ENCODE assay signal across 10 cellular contexts in the genomic region with DNA sequence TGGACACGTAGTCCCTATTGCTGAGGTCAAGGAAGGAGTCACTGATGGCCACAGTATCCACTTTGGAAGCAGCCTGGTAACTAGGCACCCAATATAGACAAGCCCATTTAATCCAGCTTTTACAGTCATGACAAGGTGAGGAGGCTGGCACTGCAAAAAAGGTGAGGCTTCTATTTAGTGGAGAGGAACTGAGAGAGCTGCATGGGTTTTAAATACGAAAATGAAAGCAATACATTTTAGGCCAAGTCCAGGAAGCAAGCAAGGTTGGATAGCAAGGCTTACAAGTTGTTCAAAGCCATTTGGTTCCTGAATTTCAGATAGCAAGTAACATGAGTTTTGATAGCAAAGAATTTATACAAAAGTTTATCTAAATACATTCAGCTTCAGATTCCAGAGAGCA.
DNase-seq lines count a peak whose midpoint lies in the region; ATAC-seq and TF ChIP-seq lines count a peak whose summit lies in the region.
"Had no signal": no experiment of that assay in that cellular context is flagged by ENCODE, and none has a peak within 500 bp of the region (broad histone marks: within the 10 kb centered on the region; RNA-seq: fewer than 3 reads in every experiment).

No MANE protein-coding gene starts in this region.

- CTCF ChIA-PET in CD8-positive, alpha-beta memory T cell (lab: Charles Lee), result no interaction called here

- no peaks in the 10 kb centered on the region for H3K9me3 Mint-ChIP-seq in CD8-positive, alpha-beta memory T cell
- H3K9me3 Mint-ChIP-seq: neural progenitor cell had no signal

- POLR2A ChIA-PET in CD8-positive, alpha-beta memory T cell (lab: Charles Lee), result no interaction called here

- H3K27me3 ChIP-seq in CD8-positive, alpha-beta memory T cell (ENCODE audit: insufficient read depth, low read length, poor library complexity, severe bottlenecking), result no peaks in the 10 kb centered on the region
- no peaks in the 10 kb centered on the region for H3K27me3 ChIP-seq in vagina

- no peaks in the 10 kb centered on the region for H3K36me3 ChIP-seq in CD8-positive, alpha-beta memory T cell (ENCODE audit: insufficient read depth, low read length)
- no peaks in the 10 kb centered on the region for H3K36me3 ChIP-seq in vagina
- H3K36me3 ChIP-seq: neural progenitor cell had no signal

- no peak for TF ChIP-seq CTCF in vagina (IDR thresholded peaks at IDR 0.05)

- DNase-seq in MV-4-11 (lab: John Stamatoyannopoulos, UW) (peak; percentile 50), COR-L47 (lab: John Stamatoyannopoulos, UW) (no peak), EL (no peak), vagina (ENCODE audit: extremely low spot score in 2 of 2) (no peak)
- no peak for DNase-seq in CD8-positive, alpha-beta memory T cell
- DNase-seq: activated naive CD4-positive, alpha-beta T cell treated with Interleukin-2 at 50 U/mL for 16 hours had no signal

- no peaks in the 10 kb centered on the region for H3K9me3 ChIP-seq in CD8-positive, alpha-beta memory T cell (ENCODE audit: low read length)
- H3K9me3 ChIP-seq in vagina, result no peaks in the 10 kb centered on the region

- no peak overlapping the region for H3K27ac ChIP-seq in CD8-positive, alpha-beta memory T cell (ENCODE audit: low read depth, low read length)
- H3K27ac ChIP-seq in vagina, result no peak overlapping the region
- H3K27ac ChIP-seq: neural progenitor cell had no signal

- H3K4me1 Mint-ChIP-seq in CD8-positive, alpha-beta memory T cell, result peaks cover 6 to 17% (median 14%) of the 10 kb centered on the region in 3 donors
- H3K4me1 Mint-ChIP-seq: neural progenitor cell had no signal

- H3K4me3 Mint-ChIP-seq in CD8-positive, alpha-beta memory T cell, result peak overlapping the region in 1 of 7 donors; percentile 5
- H3K4me3 Mint-ChIP-seq: neural progenitor cell had no signal

- H3K27ac Mint-ChIP-seq in CD8-positive, alpha-beta memory T cell, result peak overlapping the region in 2 of 8 donors; percentile 18 to 73
- H3K27ac Mint-ChIP-seq: neural progenitor cell had no signal

- peaks cover 0 to 1% (median 0%) of the 10 kb centered on the region in 3 donors for H3K36me3 Mint-ChIP-seq in CD8-positive, alpha-beta memory T cell

- peaks cover 0 to 4% of the 10 kb centered on the region in 2 donors for H3K27me3 Mint-ChIP-seq in CD8-positive, alpha-beta memory T cell

- intact Hi-C loops in vagina (cut with DNase I), result no loop called here

- H3K4me1 ChIP-seq in CD8-positive, alpha-beta memory T cell (ENCODE audit: insufficient read depth, low read length), result no peaks in the 10 kb centered on the region
- no peaks in the 10 kb centered on the region for H3K4me1 ChIP-seq in vagina
- H3K4me1 ChIP-seq: neural progenitor cell had no signal

- TF ChIP-seq POLR2A in vagina (IDR thresholded peaks at IDR 0.05), result no peak

- no peak overlapping the region for H3K4me3 ChIP-seq in CD8-positive, alpha-beta memory T cell (ENCODE audit: low read length)
- H3K4me3 ChIP-seq in vagina, result no peak overlapping the region
- H3K4me3 ChIP-seq: neural progenitor cell had no signal

- ATAC-seq in GM18499 (IDR thresholded peaks at IDR 0.05; ENCODE audit: insufficient read depth, unreplicated experiment) (peak; percentile 96), GM19463 (IDR thresholded peaks at IDR 0.05; ENCODE audit: unreplicated experiment) (peak; percentile 92), HG02973 (IDR thresholded peaks at IDR 0.05; ENCODE audit: unreplicated experiment) (peak; percentile 99)
